In genomic region chr3:114496874-114497273, GRCh38 we compare ENCODE assay signal across 16 cellular contexts.
DNase-seq lines count a peak whose midpoint lies in the region; ATAC-seq and TF ChIP-seq lines count a peak whose summit lies in the region.
"Had no signal": no experiment of that assay in that cellular context is flagged by ENCODE, and none has a peak within 500 bp of the region (broad histone marks: within the 10 kb centered on the region; RNA-seq: fewer than 3 reads in every experiment).

No MANE protein-coding gene starts in this region.

- H3K27me3 ChIP-seq in mesenchymal stem cell (ENCODE audit: control insufficient read depth in 1 of 2, insufficient read depth in 1 of 2, low read length in 2 of 2): no peaks in the 10 kb centered on the region
- H3K27me3 ChIP-seq: BLaER1, uterus had no signal

- peaks cover 0 to 9% of the 10 kb centered on the region in 2 experiments for H3K36me3 ChIP-seq in mesenchymal stem cell (ENCODE audit: control insufficient read depth in 1 of 2, insufficient read depth in 2 of 2, low read depth in 1 of 2, low read length in 2 of 2)
- H3K36me3 ChIP-seq: BLaER1, uterus had no signal

- no peak for ATAC-seq in HG02571 (IDR thresholded peaks at IDR 0.05; ENCODE audit: unreplicated experiment)

- no peak overlapping the region for H2BK5ac ChIP-seq in mesenchymal stem cell (ENCODE audit: low read depth, low read length, poor library complexity, severe bottlenecking)

- peaks cover 23% of the 10 kb centered on the region for H3K79me1 ChIP-seq in mesenchymal stem cell (replicated peaks; ENCODE audit: low read length, poor library complexity, severe bottlenecking)

- H3K9ac ChIP-seq in mesenchymal stem cell (ENCODE audit: low read length): peak overlapping the region; percentile 22
- H3K9ac ChIP-seq: BLaER1, parathyroid adenoma, SK-N-SH had no signal

- no peak overlapping the region for H3K27ac ChIP-seq in mesenchymal stem cell (ENCODE audit: low read length, poor library complexity, severe bottlenecking)
- H3K27ac ChIP-seq: BLaER1, parathyroid adenoma, uterus had no signal

- no peak overlapping the region for H3K4me2 ChIP-seq in mesenchymal stem cell (ENCODE audit: low read length, poor library complexity, severe bottlenecking)
- H3K4me2 ChIP-seq: BLaER1 had no signal

- no peak overlapping the region for H3K14ac ChIP-seq in mesenchymal stem cell (ENCODE audit: low read length in 2 of 2)

- no peak overlapping the region for H2AFZ ChIP-seq in mesenchymal stem cell (ENCODE audit: low read depth, low read length)
- H2AFZ ChIP-seq: parathyroid adenoma had no signal

- 92% methylated on average over 2 of the region's 2 CpGs for WGBS in mesenchymal stem cell

- H4K91ac ChIP-seq in mesenchymal stem cell (ENCODE audit: low read length): no peak overlapping the region

- no peak overlapping the region for H2BK15ac ChIP-seq in mesenchymal stem cell (ENCODE audit: low read depth, poor library complexity, severe bottlenecking)

- H3K4me3 ChIP-seq in choroid plexus epithelial cell (ENCODE audit: low read depth, low read length) (no peak overlapping the region), mesenchymal stem cell (ENCODE audit: insufficient read depth in 1 of 2, low read depth in 1 of 2, low read length in 2 of 2) (peak overlapping the region in 1 of 2 experiments; percentile 41)
- H3K4me3 ChIP-seq: BLaER1, uterus had no signal

- H3K18ac ChIP-seq in mesenchymal stem cell (ENCODE audit: low read depth in 1 of 2, low read length in 2 of 2): no peak overlapping the region

- peak; percentile 57 for DNase-seq in AG08395 (ENCODE audit: low spot score)
- DNase-seq in HS-27A (ENCODE audit: low read depth): peak; percentile 22
- peak; percentile 73 for DNase-seq in choroid plexus epithelial cell (ENCODE audit: low read depth)
- peak; percentile 61 for DNase-seq in mesenchymal stem cell
- DNase-seq in NCI-H2196 (lab: John Stamatoyannopoulos, UW; ENCODE audit: unreplicated experiment): no peak
- DNase-seq in activated T-cell treated with anti-CD3 and anti-CD28 coated beads, Interleukin-2, amount 50 U/mL, for 1 hour: no peak
- no peak for DNase-seq in activated naive CD4-positive, alpha-beta T cell (lab: John Stamatoyannopoulos, UW)
- DNase-seq: activated CD4-positive, alpha-beta T cell treated with anti-CD3 and anti-CD28 coated beads, Interleukin-2, amount 50 U/mL, for 1 hour; activated naive CD8-positive, alpha-beta T cell treated with anti-CD3 and anti-CD28 coated beads for 36 hours; NCI-H1092 treated with DMSO at 0.1 percent for 48 hours; NCI-H748 treated with DMSO at 0.1 percent for 48 hours; SK-N-SH; uterus had no signal

- no peak overlapping the region for H2AK5ac ChIP-seq in mesenchymal stem cell (ENCODE audit: low read length, severe bottlenecking)

- H2BK120ac ChIP-seq in mesenchymal stem cell (ENCODE audit: low read depth, low read length): no peak overlapping the region

- peaks cover 8% of the 10 kb centered on the region for H3K4me1 ChIP-seq in mesenchymal stem cell (ENCODE audit: control insufficient read depth, insufficient read depth, low read depth, low read length)
- H3K4me1 ChIP-seq: uterus had no signal

- H4K8ac ChIP-seq in mesenchymal stem cell (ENCODE audit: low read length): no peak overlapping the region

- no peak overlapping the region for H3K4ac ChIP-seq in mesenchymal stem cell (ENCODE audit: low read depth in 1 of 2, low read length in 2 of 2)

- TF ChIP-seq CTCF in choroid plexus epithelial cell (conservative IDR thresholded peaks at IDR 0.05; ENCODE audit: low read depth, low read length): peak; percentile 21

- no peak overlapping the region for H3K23ac ChIP-seq in mesenchymal stem cell (ENCODE audit: low read length in 2 of 2)

- H2BK12ac ChIP-seq in mesenchymal stem cell (ENCODE audit: low read length in 2 of 2): no peak overlapping the region

- H3K9me3 ChIP-seq in mesenchymal stem cell (ENCODE audit: control insufficient read depth, low read length): no peaks in the 10 kb centered on the region
- H3K9me3 ChIP-seq: BLaER1, SK-N-SH, uterus had no signal

Comparison
In these comparisons a context has a peak if more than half of its experiments do, and no peak if none do; other contexts are left out.
1. DNase-seq: peak in AG08395 (single experiment), HS-27A (single experiment), choroid plexus epithelial cell (single experiment) and mesenchymal stem cell (single experiment); none in NCI-H2196 (single experiment), activated T-cell treated with anti-CD3 and anti-CD28 coated beads, Interleukin-2, amount 50 U/mL, for 1 hour (single experiment) and activated naive CD4-positive, alpha-beta T cell (0 of 4).